In the genomic region with DNA sequence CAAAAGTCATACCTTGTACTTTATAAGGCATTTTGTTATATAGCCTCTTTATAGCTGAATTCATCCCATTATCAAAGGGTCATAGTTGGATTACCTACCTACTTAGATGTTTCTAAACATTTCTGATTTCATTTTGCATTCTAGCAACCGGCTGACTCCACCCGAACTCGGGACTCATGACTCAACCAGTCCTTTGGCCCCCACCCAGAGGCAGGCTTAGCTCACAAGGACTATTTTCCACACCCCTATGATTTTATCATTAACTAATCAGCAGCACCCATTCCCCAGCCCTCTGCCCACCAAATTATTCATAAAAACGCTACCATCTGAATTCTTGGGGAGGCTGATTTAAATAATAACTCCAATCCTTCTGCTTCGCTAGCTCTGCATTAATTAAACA, we compare ENCODE assay signal across 12 cellular contexts.
A peak's percentile ranks its signal among the peaks of the same experiment; 100 is the strongest.
DNase-seq lines count a peak whose midpoint lies in the region; ATAC-seq and TF ChIP-seq lines count a peak whose summit lies in the region.
"Had no signal": no experiment of that assay in that cellular context is flagged by ENCODE, and none has a peak within 500 bp of the region (broad histone marks: within the 10 kb centered on the region; RNA-seq: fewer than 3 reads in every experiment).

No MANE protein-coding gene starts in this region.

- no peaks in the 10 kb centered on the region for H3K9me3 ChIP-seq in sigmoid colon

- no peak for TF ChIP-seq CTCF in astrocyte of the cerebellum (IDR thresholded peaks at IDR 0.05; ENCODE audit: low read depth, low read length, missing control alignments)
- no peak for TF ChIP-seq CTCF in foreskin keratinocyte (conservative IDR thresholded peaks at IDR 0.05)
- no peak for TF ChIP-seq CTCF in sigmoid colon (IDR thresholded peaks at IDR 0.05)

- intact Hi-C loops in sigmoid colon (cut with DNase I) = loop anchor here (5.0 to 10.0 kb wide), 3 partner anchors 55 to 542 kb away; no protein-coding TSS in a partner anchor

- in situ Hi-C loops in G401 (cut with HindIII; ENCODE audit: low sequenced_read_pairs) = no loop called here
- in situ Hi-C loops in astrocyte of the cerebellum (cut with HindIII; ENCODE audit: low sequenced_read_pairs) = no loop called here

- DNase-seq in G401 (ENCODE audit: low spot score) = peak; percentile 25
- peak; percentile 27 for DNase-seq in astrocyte of the cerebellum (ENCODE audit: low read depth)
- peak; percentile 21 to 55 for DNase-seq in foreskin keratinocyte
- DNase-seq in sigmoid colon = peak; percentile 89
- DNase-seq in stimulated activated naive CD8-positive, alpha-beta T cell treated with anti-CD3 and anti-CD28 coated beads, Interleukin-15, Interleukin-2, amounts not matched to agents 100 U/mL and 50 U/mL, for 24 hours = no peak
- no peak for DNase-seq in superior temporal gyrus (ENCODE audit: extremely low spot score)
- no peak for DNase-seq in NCI-H2227 treated with DMSO at 0.1 percent for 48 hours (lab: John Stamatoyannopoulos, UW)
- DNase-seq: activated T-cell treated with anti-CD3 and anti-CD28 coated beads, Interleukin-2, amount 50 U/mL, for 4 hours; CD8-positive, alpha-beta T cell; dorsolateral prefrontal cortex; NCI-H1048 had no signal

- H3K27me3 ChIP-seq in foreskin keratinocyte (no peaks in the 10 kb centered on the region), sigmoid colon (no peaks in the 10 kb centered on the region)

- peaks cover 7% of the 10 kb centered on the region for H3K4me1 ChIP-seq in foreskin keratinocyte
- peaks cover 0 to 11% (median 0%) of the 10 kb centered on the region in 4 donors for H3K4me1 ChIP-seq in sigmoid colon

- H3K4me3 ChIP-seq in astrocyte of the cerebellum (ENCODE audit: low read depth, low read length) (no peak overlapping the region), sigmoid colon (no peak overlapping the region)
- H3K4me3 ChIP-seq: dorsolateral prefrontal cortex had no signal

- H3K27ac ChIP-seq in foreskin keratinocyte (peak overlapping the region; percentile 89), sigmoid colon (peak overlapping the region in 2 of 4 donors; percentile 8 to 76)

- TF ChIP-seq POLR2A in sigmoid colon (IDR thresholded peaks at IDR 0.05) = no peak

- peak; percentile 22 for ATAC-seq in foreskin keratinocyte
- ATAC-seq in stimulated activated naive CD8-positive, alpha-beta T cell treated with anti-CD3 and anti-CD28 coated beads, Interleukin-15, Interleukin-2, amounts not matched to agents 100 U/mL and 50 U/mL, for 24 hours = no peak
- no peak for ATAC-seq in HG03439 (IDR thresholded peaks at IDR 0.05; ENCODE audit: unreplicated experiment)
- ATAC-seq: activated T-cell treated with anti-CD3 and anti-CD28 coated beads, Interleukin-2, amount 50 U/mL, for 4 hours; CD8-positive, alpha-beta T cell had no signal

- no peak for TF ChIP-seq EP300 in sigmoid colon (IDR thresholded peaks at IDR 0.05)

- WGBS in sigmoid colon, 2 donors = 44 to 75% methylated on average over 5 of the region's 5 CpGs

- no peaks in the 10 kb centered on the region for H3K36me3 ChIP-seq in sigmoid colon

Comparison
In these comparisons a context has a peak if more than half of its experiments do, and no peak if none do; other contexts are left out.
1. DNase-seq: peak in G401 (single experiment), astrocyte of the cerebellum (single experiment), foreskin keratinocyte (2 of 2) and sigmoid colon (single experiment); none in stimulated activated naive CD8-positive, alpha-beta T cell treated with anti-CD3 and anti-CD28 coated beads, Interleukin-15, Interleukin-2, amounts not matched to agents 100 U/mL and 50 U/mL, for 24 hours (single experiment), superior temporal gyrus (single experiment) and NCI-H2227 treated with DMSO at 0.1 percent for 48 hours (single experiment).